1 cellular context compared by ENCODE assay signal in genomic region chr9:136111910-136112309, GRCh38.
TF ChIP-seq lines count a peak whose summit lies in the region.

No MANE protein-coding gene starts in this region.

TF ChIP-seq in WTC11, 78 proteins besides CTCF, POLR2A, EP300 and RAD21 (continued from another document):
- TF ChIP-seq USF1 (CRISPR knock-in tag; IDR thresholded peaks at IDR 0.05): no peak
- TF ChIP-seq JUN (CRISPR knock-in tag; IDR thresholded peaks at IDR 0.05): no peak
- TF ChIP-seq NR3C1 (CRISPR knock-in tag; conservative IDR thresholded peaks at IDR 0.05; ENCODE audit: low read depth): no peak
- TF ChIP-seq OVOL2 (CRISPR knock-in tag; IDR thresholded peaks at IDR 0.05; ENCODE audit: borderline replicate concordance): no peak
- TF ChIP-seq FOXP1 (CRISPR knock-in tag; IDR thresholded peaks at IDR 0.05; ENCODE audit: borderline replicate concordance): no peak
- TF ChIP-seq ZNF281 (CRISPR knock-in tag; IDR thresholded peaks at IDR 0.05): no peak
- TF ChIP-seq MYBL2 (CRISPR knock-in tag; IDR thresholded peaks at IDR 0.05): no peak
- TF ChIP-seq SMAD3 (CRISPR knock-in tag; IDR thresholded peaks at IDR 0.05; ENCODE audit: borderline replicate concordance): no peak
